In genomic region chr6:161917645-161918044, GRCh38 we compare ENCODE assay signal across 1 cellular context.
TF ChIP-seq lines count a peak whose summit lies in the region.

No MANE protein-coding gene starts in this region.

TF ChIP-seq in A549, 52 proteins besides CTCF, POLR2A, EP300 and RAD21 (continued from another document):
- TF ChIP-seq HMGXB4 (CRISPR knock-in tag; IDR thresholded peaks at IDR 0.05; ENCODE audit: borderline replicate concordance) (no peak), GATA3 (IDR thresholded peaks at IDR 0.05; ENCODE audit: borderline replicate concordance) (no peak), CHD2 (IDR thresholded peaks at IDR 0.05; ENCODE audit: low read length, partially characterized antibody) (no peak), CBX8 (IDR thresholded peaks at IDR 0.05) (no peak), EHF (CRISPR knock-in tag; IDR thresholded peaks at IDR 0.05) (no peak)
